1 cellular context compared by ENCODE assay signal in genomic region chr12:53727310-53728041, GRCh38.
TF ChIP-seq lines count a peak whose summit lies in the region.

TSS of gene CALCOCO1 (minus strand) at chr12:53727452. CDS start at chr12:53725242, 2,210 bp downstream.

TF ChIP-seq in K562, 482 proteins besides CTCF, POLR2A, EP300 and RAD21 (continued from another document and continues in another):
- TF ChIP-seq ZBTB12 (CRISPR knock-in tag; IDR thresholded peaks at IDR 0.05) (peak; percentile 95), TSHZ1 (CRISPR knock-in tag; IDR thresholded peaks at IDR 0.05) (no peak), RFX7 (CRISPR knock-in tag; IDR thresholded peaks at IDR 0.05) (no peak), STAT5A (IDR thresholded peaks at IDR 0.05; ENCODE audit: borderline replicate concordance, low read length) (no peak), MTA2 (IDR thresholded peaks at IDR 0.05; ENCODE audit: low read depth) (no peak), ZNF354B (CRISPR knock-in tag; IDR thresholded peaks at IDR 0.05) (peak; percentile 57; the same call in 1 of the 2 replicates), FOXK1 (CRISPR knock-in tag; IDR thresholded peaks at IDR 0.05; ENCODE audit: borderline replicate concordance) (no peak), ZNF239 (CRISPR knock-in tag; IDR thresholded peaks at IDR 0.05) (peak; percentile 78), NCOA4 (IDR thresholded peaks at IDR 0.05; ENCODE audit: partially characterized antibody) (no peak), RNF2 (IDR thresholded peaks at IDR 0.05) (no peak), ZNF133 (CRISPR knock-in tag; IDR thresholded peaks at IDR 0.05) (no peak), ZNF398 (CRISPR knock-in tag; IDR thresholded peaks at IDR 0.05) (no peak), GTF2E2 (tag; IDR thresholded peaks at IDR 0.05) (no peak), LCOR (CRISPR knock-in tag; IDR thresholded peaks at IDR 0.05) (no peak), RUNX1 (IDR thresholded peaks at IDR 0.05; ENCODE audit: low read depth) (no peak), POLR2G (IDR thresholded peaks at IDR 0.05; ENCODE audit: low read depth, low read length) (peak; percentile 70), PREB (CRISPR knock-in tag; IDR thresholded peaks at IDR 0.05) (no peak), HOMEZ (CRISPR knock-in tag; IDR thresholded peaks at IDR 0.05) (no peak), MTA3 (IDR thresholded peaks at IDR 0.05; ENCODE audit: borderline replicate concordance) (peak; percentile 43; the same call in 1 of the 2 replicates), TCFL5 (CRISPR knock-in tag; conservative IDR thresholded peaks at IDR 0.05) (0 out of 2 replicates have a peak, but pooled peaks have one; percentile 47), HDAC1 (IDR thresholded peaks at IDR 0.05) (peak in 1 of 2 experiments; percentile 97; a peak in 2 of 4 replicates), STAT6 (CRISPR knock-in tag; IDR thresholded peaks at IDR 0.05) (no peak; the same call in 1 of the 2 replicates), ZBTB5 (IDR thresholded peaks at IDR 0.05) (no peak), ZNF699 (CRISPR knock-in tag; IDR thresholded peaks at IDR 0.05; ENCODE audit: insufficient replicate concordance) (no peak), ATF3 (IDR thresholded peaks at IDR 0.05) (peak; percentile 33; the same call in 1 of the 2 replicates), ATF3 (CRISPR knock-in tag; conservative IDR thresholded peaks at IDR 0.05) (no peak), LEF1 (IDR thresholded peaks at IDR 0.05) (peak; percentile 21; the same call in 1 of the 2 replicates), MXI1 (IDR thresholded peaks at IDR 0.05; ENCODE audit: low read depth, low read length) (peak; percentile 27; the same call in 1 of the 2 replicates), NFE2 (IDR thresholded peaks at IDR 0.05; ENCODE audit: low read depth) (no peak), GABPB1 (CRISPR knock-in tag; IDR thresholded peaks at IDR 0.05) (peak; percentile 84), PML (IDR thresholded peaks at IDR 0.05; ENCODE audit: low read length) (peak; percentile 55; the same call in 1 of the 2 replicates), GMEB1 (CRISPR knock-in tag; IDR thresholded peaks at IDR 0.05) (peak; percentile 94), PRPF4 (IDR thresholded peaks at IDR 0.05; ENCODE audit: insufficient read depth, low read depth, low read length, poor library complexity, severe bottlenecking) (no peak), U2AF2 (optimal IDR thresholded peaks at IDR 0.05; ENCODE audit: low read depth, low read length) (no peak), MXD1 (CRISPR knock-in tag; IDR thresholded peaks at IDR 0.05; ENCODE audit: borderline replicate concordance, poor library complexity, severe bottlenecking) (no peak), JUN (IDR thresholded peaks at IDR 0.05; ENCODE audit: borderline replicate concordance, low read depth, low read length) (peak; percentile 69), JUN (CRISPR knock-in tag; IDR thresholded peaks at IDR 0.05; ENCODE audit: borderline replicate concordance) (no peak), YY1 (IDR thresholded peaks at IDR 0.05; ENCODE audit: borderline replicate concordance in 1 of 3, control insufficient read depth in 1 of 3, extremely low read depth in 1 of 3, insufficient read depth in 3 of 3, insufficient read length in 1 of 3, insufficient replicate concordance in 2 of 3, low read depth in 1 of 3, low read length in 2 of 3) (peak; percentile 24 to 90 (median 85)), HOXB6 (CRISPR knock-in tag; IDR thresholded peaks at IDR 0.05; ENCODE audit: borderline replicate concordance) (no peak), XRCC4 (IDR thresholded peaks at IDR 0.05; ENCODE audit: extremely low read depth, insufficient read depth, insufficient read length) (no peak), ZFX (CRISPR knock-in tag; IDR thresholded peaks at IDR 0.05) (no peak), MED1 (CRISPR knock-in tag; IDR thresholded peaks at IDR 0.05; ENCODE audit: borderline replicate concordance) (no peak), CEBPB (tag; IDR thresholded peaks at IDR 0.05) (peak; percentile 67), ZNF511 (CRISPR knock-in tag; IDR thresholded peaks at IDR 0.05) (0 out of 2 replicates have a peak, but pooled peaks have one; percentile 22)
